2 cellular contexts compared by ENCODE assay signal in the genomic region with DNA sequence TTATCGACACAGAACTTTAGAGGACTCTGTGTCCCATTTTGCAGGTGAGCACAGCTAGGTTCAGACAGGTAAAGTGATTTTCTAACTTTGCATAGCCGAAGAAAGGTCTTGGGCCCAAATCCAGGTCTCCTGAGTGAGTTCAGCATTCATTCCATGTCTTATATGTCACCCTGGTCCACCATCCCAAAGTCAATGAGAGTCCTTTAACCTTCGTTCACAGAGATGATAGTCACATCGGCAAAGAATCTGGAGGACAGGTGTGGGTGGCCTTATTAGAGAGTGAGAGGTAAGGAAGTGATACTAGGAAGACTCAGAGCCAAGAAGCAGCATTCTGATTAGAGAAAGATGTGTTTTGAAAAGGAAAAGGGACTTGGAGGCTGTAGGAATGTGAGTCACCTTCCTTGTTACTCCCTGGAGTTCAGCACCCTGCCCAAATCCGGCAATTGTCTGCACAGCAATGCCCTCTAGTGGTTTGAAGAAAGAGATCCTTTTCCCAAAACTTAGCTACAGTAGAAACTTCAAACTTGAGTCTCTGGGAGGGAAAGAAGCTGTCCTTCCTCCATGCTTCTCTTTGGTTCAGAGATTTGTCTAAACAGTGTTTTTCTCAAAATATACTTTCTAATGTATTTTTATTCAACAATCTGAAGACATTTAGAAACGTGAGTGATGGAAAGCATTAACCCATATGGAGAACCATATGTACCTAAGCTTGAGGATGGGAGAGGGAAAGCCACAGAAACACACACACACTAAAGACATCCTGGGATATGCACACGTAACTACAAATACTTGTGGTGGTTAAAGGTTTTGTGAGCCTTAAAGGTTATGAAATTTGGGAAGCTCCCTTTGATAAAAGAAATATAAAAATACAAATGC.
TF ChIP-seq lines count a peak whose summit lies in the region.

No MANE protein-coding gene starts in this region.

TF ChIP-seq in H1, 55 proteins besides CTCF, POLR2A, EP300 and RAD21 (continued from another document):
- TF ChIP-seq JUND (IDR thresholded peaks at IDR 0.05; ENCODE audit: low read length) (peak; percentile 74), TBP (IDR thresholded peaks at IDR 0.05; ENCODE audit: low read depth, low read length) (no peak), EGR1 (IDR thresholded peaks at IDR 0.05; ENCODE audit: borderline replicate concordance, low read depth, low read length) (no peak), NRF1 (IDR thresholded peaks at IDR 0.05; ENCODE audit: low read depth, low read length) (no peak), BCL11A (IDR thresholded peaks at IDR 0.05; ENCODE audit: low read depth in 2 of 2, low read length in 2 of 2) (no peak), YY1 (IDR thresholded peaks at IDR 0.05; ENCODE audit: low read depth, low read length) (no peak), JUN (IDR thresholded peaks at IDR 0.05; ENCODE audit: low read depth, low read length) (no peak)
- TF ChIP-seq, protein P1, sequence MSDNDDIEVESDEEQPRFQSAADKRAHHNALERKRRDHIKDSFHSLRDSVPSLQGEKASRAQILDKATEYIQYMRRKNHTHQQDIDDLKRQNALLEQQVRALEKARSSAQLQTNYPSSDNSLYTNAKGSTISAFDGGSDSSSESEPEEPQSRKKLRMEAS (IDR thresholded peaks at IDR 0.05): no peak

TF ChIP-seq in neural cell, 6 proteins besides CTCF, POLR2A, EP300 and RAD21:
- TF ChIP-seq EZH2 (IDR thresholded peaks at IDR 0.05; ENCODE audit: borderline replicate concordance, insufficient read depth, low read length, poor library complexity, severe bottlenecking) (no peak), POLR2AphosphoS5 (IDR thresholded peaks at IDR 0.05) (no peak), MXI1 (conservative IDR thresholded peaks at IDR 0.05; ENCODE audit: poor library complexity, severe bottlenecking) (no peak), SMC3 (conservative IDR thresholded peaks at IDR 0.05; ENCODE audit: poor library complexity) (peak; percentile 82)
- TF ChIP-seq, protein P2, sequence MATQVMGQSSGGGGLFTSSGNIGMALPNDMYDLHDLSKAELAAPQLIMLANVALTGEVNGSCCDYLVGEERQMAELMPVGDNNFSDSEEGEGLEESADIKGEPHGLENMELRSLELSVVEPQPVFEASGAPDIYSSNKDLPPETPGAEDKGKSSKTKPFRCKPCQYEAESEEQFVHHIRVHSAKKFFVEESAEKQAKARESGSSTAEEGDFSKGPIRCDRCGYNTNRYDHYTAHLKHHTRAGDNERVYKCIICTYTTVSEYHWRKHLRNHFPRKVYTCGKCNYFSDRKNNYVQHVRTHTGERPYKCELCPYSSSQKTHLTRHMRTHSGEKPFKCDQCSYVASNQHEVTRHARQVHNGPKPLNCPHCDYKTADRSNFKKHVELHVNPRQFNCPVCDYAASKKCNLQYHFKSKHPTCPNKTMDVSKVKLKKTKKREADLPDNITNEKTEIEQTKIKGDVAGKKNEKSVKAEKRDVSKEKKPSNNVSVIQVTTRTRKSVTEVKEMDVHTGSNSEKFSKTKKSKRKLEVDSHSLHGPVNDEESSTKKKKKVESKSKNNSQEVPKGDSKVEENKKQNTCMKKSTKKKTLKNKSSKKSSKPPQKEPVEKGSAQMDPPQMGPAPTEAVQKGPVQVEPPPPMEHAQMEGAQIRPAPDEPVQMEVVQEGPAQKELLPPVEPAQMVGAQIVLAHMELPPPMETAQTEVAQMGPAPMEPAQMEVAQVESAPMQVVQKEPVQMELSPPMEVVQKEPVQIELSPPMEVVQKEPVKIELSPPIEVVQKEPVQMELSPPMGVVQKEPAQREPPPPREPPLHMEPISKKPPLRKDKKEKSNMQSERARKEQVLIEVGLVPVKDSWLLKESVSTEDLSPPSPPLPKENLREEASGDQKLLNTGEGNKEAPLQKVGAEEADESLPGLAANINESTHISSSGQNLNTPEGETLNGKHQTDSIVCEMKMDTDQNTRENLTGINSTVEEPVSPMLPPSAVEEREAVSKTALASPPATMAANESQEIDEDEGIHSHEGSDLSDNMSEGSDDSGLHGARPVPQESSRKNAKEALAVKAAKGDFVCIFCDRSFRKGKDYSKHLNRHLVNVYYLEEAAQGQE (IDR thresholded peaks at IDR 0.05; ENCODE audit: borderline replicate concordance): no peak
